1 cellular context compared by ENCODE assay signal in genomic region chr2:28325567-28326468, GRCh38.
TF ChIP-seq lines count a peak whose summit lies in the region.

No MANE protein-coding gene starts in this region.

TF ChIP-seq in GM23338, 12 proteins besides CTCF, POLR2A, EP300 and RAD21 (continued from another document):
- TF ChIP-seq, protein P1, sequence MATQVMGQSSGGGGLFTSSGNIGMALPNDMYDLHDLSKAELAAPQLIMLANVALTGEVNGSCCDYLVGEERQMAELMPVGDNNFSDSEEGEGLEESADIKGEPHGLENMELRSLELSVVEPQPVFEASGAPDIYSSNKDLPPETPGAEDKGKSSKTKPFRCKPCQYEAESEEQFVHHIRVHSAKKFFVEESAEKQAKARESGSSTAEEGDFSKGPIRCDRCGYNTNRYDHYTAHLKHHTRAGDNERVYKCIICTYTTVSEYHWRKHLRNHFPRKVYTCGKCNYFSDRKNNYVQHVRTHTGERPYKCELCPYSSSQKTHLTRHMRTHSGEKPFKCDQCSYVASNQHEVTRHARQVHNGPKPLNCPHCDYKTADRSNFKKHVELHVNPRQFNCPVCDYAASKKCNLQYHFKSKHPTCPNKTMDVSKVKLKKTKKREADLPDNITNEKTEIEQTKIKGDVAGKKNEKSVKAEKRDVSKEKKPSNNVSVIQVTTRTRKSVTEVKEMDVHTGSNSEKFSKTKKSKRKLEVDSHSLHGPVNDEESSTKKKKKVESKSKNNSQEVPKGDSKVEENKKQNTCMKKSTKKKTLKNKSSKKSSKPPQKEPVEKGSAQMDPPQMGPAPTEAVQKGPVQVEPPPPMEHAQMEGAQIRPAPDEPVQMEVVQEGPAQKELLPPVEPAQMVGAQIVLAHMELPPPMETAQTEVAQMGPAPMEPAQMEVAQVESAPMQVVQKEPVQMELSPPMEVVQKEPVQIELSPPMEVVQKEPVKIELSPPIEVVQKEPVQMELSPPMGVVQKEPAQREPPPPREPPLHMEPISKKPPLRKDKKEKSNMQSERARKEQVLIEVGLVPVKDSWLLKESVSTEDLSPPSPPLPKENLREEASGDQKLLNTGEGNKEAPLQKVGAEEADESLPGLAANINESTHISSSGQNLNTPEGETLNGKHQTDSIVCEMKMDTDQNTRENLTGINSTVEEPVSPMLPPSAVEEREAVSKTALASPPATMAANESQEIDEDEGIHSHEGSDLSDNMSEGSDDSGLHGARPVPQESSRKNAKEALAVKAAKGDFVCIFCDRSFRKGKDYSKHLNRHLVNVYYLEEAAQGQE (IDR thresholded peaks at IDR 0.05; ENCODE audit: unreplicated experiment) = no peak
- TF ChIP-seq JUNB (IDR thresholded peaks at IDR 0.05; ENCODE audit: unreplicated experiment) (no peak), POLR2AphosphoS5 (IDR thresholded peaks at IDR 0.05; ENCODE audit: low read depth) (no peak), EZH2 (IDR thresholded peaks at IDR 0.05; ENCODE audit: low read depth, unreplicated experiment) (no peak), ZNF331 (CRISPR knock-in tag; IDR thresholded peaks at IDR 0.05; ENCODE audit: low read depth) (no peak), STAT1 (IDR thresholded peaks at IDR 0.05; ENCODE audit: unreplicated experiment) (no peak), EZH2phosphoT487 (IDR thresholded peaks at IDR 0.05; ENCODE audit: unreplicated experiment) (no peak), ETS1 (IDR thresholded peaks at IDR 0.05) (no peak), NANOG (IDR thresholded peaks at IDR 0.05; ENCODE audit: borderline replicate concordance) (no peak)
